ENCODE assay signal across 8 cellular contexts in genomic region chr17:78883533-78884131, GRCh38. TPM values are rescaled to one million over a fixed set of nuclear protein-coding genes. Genes with fewer than 3 reads are reported as not detected.
DNase-seq lines count a peak whose midpoint lies in the region; ATAC-seq and TF ChIP-seq lines count a peak whose summit lies in the region.

No MANE protein-coding gene starts in this region.

- H3K4me3 ChIP-seq in ACC112 (ENCODE audit: low read depth, low read length) (peak overlapping the region; percentile 52), SJSA1 (peak overlapping the region; percentile 13), tibial nerve (peak overlapping the region; percentile 24 to 46 (median 28))

- peak overlapping the region; percentile 93 for H3K27ac ChIP-seq in ACC112 (ENCODE audit: low read depth, low read length)
- peak overlapping the region; percentile 97 for H3K27ac ChIP-seq in SJSA1
- H3K27ac ChIP-seq in tibial nerve, result peak overlapping the region; percentile 88 to 99 (median 98)

- peaks cover 57% of the 10 kb centered on the region for H3K79me2 ChIP-seq in ACC112 (ENCODE audit: control insufficient read depth, insufficient read depth, low read length, unreplicated experiment)

- TF ChIP-seq EP300 in tibial nerve (IDR thresholded peaks at IDR 0.05), result peak; percentile 86 to 99

- peak; percentile 35 for ATAC-seq in esophagus mucosa
- ATAC-seq in GM18858 (IDR thresholded peaks at IDR 0.05; ENCODE audit: unreplicated experiment), result no peak

- peak; percentile 75 to 82 for TF ChIP-seq POLR2A in tibial nerve (IDR thresholded peaks at IDR 0.05)

- no peaks in the 10 kb centered on the region for H3K36me3 ChIP-seq in ACC112 (ENCODE audit: insufficient read depth, low read length)
- H3K36me3 ChIP-seq in SJSA1, result peaks cover 37% of the 10 kb centered on the region
- no peaks in the 10 kb centered on the region for H3K36me3 ChIP-seq in tibial nerve

- peak; percentile 75 for DNase-seq in HT-29 (ENCODE audit: low spot score)
- DNase-seq in SJSA1 (ENCODE audit: low read depth in 1 of 2, low spot score in 2 of 2), result peak; percentile 94 to 97
- DNase-seq in middle frontal gyrus (ENCODE audit: extremely low spot score, low spot score), result peak; percentile 77
- peak; percentile 83 to 86 for DNase-seq in tibial nerve (ENCODE audit: low spot score in 2 of 2)
- DNase-seq in NCI-H2171 treated with DMSO at 0.1 percent for 48 hours (lab: John Stamatoyannopoulos, UW), result no peak

- H3K9me3 ChIP-seq in SJSA1 (replicated peaks), result no peaks in the 10 kb centered on the region
- H3K9me3 ChIP-seq in tibial nerve, result no peaks in the 10 kb centered on the region

- 1 to 5% methylated on average over 24 of the region's 24 CpGs for WGBS in tibial nerve, 2 donors

- no peak overlapping the region for H2AFZ ChIP-seq in ACC112 (ENCODE audit: low read length, unreplicated experiment)

- H3K4me1 ChIP-seq in ACC112 (ENCODE audit: control insufficient read depth, insufficient read depth, low read length, unreplicated experiment) (peaks cover 55% of the 10 kb centered on the region), SJSA1 (replicated peaks) (peaks cover 71% of the 10 kb centered on the region), tibial nerve (peaks cover 0 to 100% (median 87%) of the 10 kb centered on the region in 4 donors)

- H3K27me3 ChIP-seq in ACC112 (ENCODE audit: insufficient read depth, low read length), result no peaks in the 10 kb centered on the region
- no peaks in the 10 kb centered on the region for H3K27me3 ChIP-seq in SJSA1 (replicated peaks)
- H3K27me3 ChIP-seq in tibial nerve, result no peaks in the 10 kb centered on the region

- peak in 3 of 5 experiments; percentile 5 to 44 (median 37) for TF ChIP-seq CTCF in tibial nerve (IDR thresholded peaks at IDR 0.05)

RNA-seq across cellular contexts. Expression of gene CEP295NL, which starts 19.4 kb away (rescaled TPM):
- 0.05 and 2.1 TPM in 2 replicates for total RNA-seq in HT-29 (2014; rRNA removed; shearing (Covaris generic))
- 0.22 and 0.34 TPM in 2 replicates for total RNA-seq in SJSA1 (2014; rRNA removed; shearing (Covaris generic))
- total RNA-seq in esophagus mucosa (1.7 TPM), tibial nerve (10 to 100 TPM in 2 of 4 donors, 1 to 10 TPM in 2; 6.5 to 35.1 (median 9.9) TPM)

RNA-seq across cellular contexts. Expression of gene TIMP2, which starts 41.6 kb away (rescaled TPM):
- 10.5 and 12.6 TPM in 2 replicates for total RNA-seq in HT-29 (2014; rRNA removed; shearing (Covaris generic))
- total RNA-seq in SJSA1 (2014; rRNA removed; shearing (Covaris generic)), result 122 and 166 TPM in 2 replicates
- total RNA-seq in esophagus mucosa (16.1 TPM), tibial nerve (100 to 1,000 TPM; 187 to 456 (median 339) TPM)

RNA-seq across cellular contexts. Expression of gene USP36, which starts 43.0 kb away (rescaled TPM):
- 36.8 and 42.2 TPM in 2 replicates for total RNA-seq in HT-29 (2014; rRNA removed; shearing (Covaris generic))
- 11.4 and 22.9 TPM in 2 replicates for total RNA-seq in SJSA1 (2014; rRNA removed; shearing (Covaris generic))
- total RNA-seq in esophagus mucosa (26.4 TPM), tibial nerve (10 to 100 TPM; 50.9 to 64.9 (median 59.9) TPM)
